ENCODE assay signal across 9 cellular contexts in the genomic region with DNA sequence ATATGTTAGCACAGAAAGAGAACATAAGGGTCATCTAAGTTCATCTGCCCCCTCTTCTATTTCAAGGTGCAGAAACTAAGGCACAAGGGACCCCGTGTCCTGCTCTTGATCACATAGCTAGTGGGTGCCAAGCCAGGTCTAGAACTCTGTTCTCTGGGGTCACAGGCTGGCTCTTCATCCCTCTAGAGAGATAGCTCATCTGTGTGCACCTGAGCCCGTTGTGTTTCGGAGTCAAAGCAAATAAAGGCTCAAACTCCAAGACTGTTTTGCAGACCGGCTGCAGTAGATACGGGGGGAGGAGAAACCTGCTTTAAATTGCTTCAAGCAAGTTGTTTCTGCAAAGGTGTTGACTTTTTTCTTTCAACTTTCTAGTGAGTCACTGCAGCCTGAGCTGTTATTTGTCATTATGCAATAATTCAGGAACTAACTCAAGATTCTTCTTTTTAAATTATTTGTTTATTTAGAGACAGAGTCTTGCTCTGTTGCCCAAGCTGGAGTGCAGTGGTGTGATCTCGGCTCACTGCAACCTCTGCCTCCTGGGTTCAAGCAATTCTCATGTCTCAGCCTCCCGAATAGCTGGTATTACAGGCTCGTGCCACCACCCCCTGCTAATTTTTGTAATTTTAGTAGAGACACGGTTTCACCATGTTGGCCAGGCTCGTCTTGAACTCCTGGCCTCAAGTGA. TPM values are rescaled to one million over a fixed set of nuclear protein-coding genes. Genes with fewer than 3 reads are reported as not detected.
DNase-seq lines count a peak whose midpoint lies in the region; ATAC-seq, FAIRE-seq and TF ChIP-seq lines count a peak whose summit lies in the region.
"Had no signal": no experiment of that assay in that cellular context is flagged by ENCODE, and none has a peak within 500 bp of the region (broad histone marks: within the 10 kb centered on the region; RNA-seq: fewer than 3 reads in every experiment).

No MANE protein-coding gene starts in this region.

- H4K20me1 ChIP-seq in K562 (replicated peaks; ENCODE audit: control insufficient read depth, insufficient read depth, low read length): 0 out of 2 replicates have a peak, but pooled peaks cover 3% of the 10 kb centered on the region

- no peak for FAIRE-seq in K562 (lab: Jason Lieb, UNC)

- no peak overlapping the region for H3K27ac Mint-ChIP-seq in activated naive CD4-positive, alpha-beta T cell treated with anti-CD3 and anti-CD28 coated beads, Interleukin-2, amount 50 U/mL, for 24 hours
- no peak overlapping the region for H3K27ac Mint-ChIP-seq in activated naive CD4-positive, alpha-beta T cell treated with anti-CD3 and anti-CD28 coated beads for 36 hours

- in situ Hi-C loops in K562 (cut with MboI): no loop called here

- H3K9me3 ChIP-seq in K562 (replicated peaks; ENCODE audit: control insufficient read depth, insufficient read depth, low read depth, low read length) (no peaks in the 10 kb centered on the region), right lobe of liver (no peaks in the 10 kb centered on the region), uterus (no peaks in the 10 kb centered on the region)

- intact Hi-C loops in activated naive CD4-positive, alpha-beta T cell treated with anti-CD3 and anti-CD28 coated beads for 36 hours (cut with micrococcal nuclease): loop anchor here (1.0 to 2.0 kb wide), 2 partner anchors 11 to 74 kb away; no protein-coding TSS in a partner anchor
- intact Hi-C loops in K562 (cut with micrococcal nuclease) (loop anchor here (2.0 to 5.0 kb wide), 4 partner anchors 14 to 47 kb away; a partner anchor contains a TSS), right lobe of liver (cut with DNase I) (no loop called here), uterus (cut with DNase I; ENCODE audit: low total_unique reads) (no loop called here)

- POLR2A ChIA-PET in K562 (lab: Yijun Ruan, JAX): interaction anchor here (0.6 to 1.2 kb wide), 2 partner anchors 35 to 36 kb away, joined by 3 read pairs; no protein-coding TSS in a partner anchor

- H3K4me1 ChIP-seq in K562 (replicated peaks in 1 of 2; ENCODE audit: control insufficient read depth in 2 of 2, insufficient read depth in 2 of 2, low read length in 2 of 2) (peaks cover 34 to 63% of the 10 kb centered on the region in 2 experiments), right lobe of liver (peaks cover 0 to 14% (median 0%) of the 10 kb centered on the region in 4 donors), uterus (peaks cover 0 to 5% of the 10 kb centered on the region in 2 donors)

- CTCF ChIA-PET in activated naive CD4-positive, alpha-beta T cell treated with anti-CD3 and anti-CD28 coated beads for 36 hours (lab: Charles Lee): interaction anchor here (0.7 to 1.6 kb wide), 6 partner anchors 9 to 504 kb away, joined by 3 to 10 read pairs (median 3); a partner anchor contains a TSS
- CTCF ChIA-PET in K562 (lab: Yijun Ruan, JAX; ENCODE audit: low intra/inter-chr PET ratio): no interaction called here

- H3K27ac ChIP-seq in K562 (ENCODE audit: extremely low read depth, low read depth, low read length) (peak overlapping the region; percentile 42; the same call in 2 of the 3 replicates), right lobe of liver (no peak overlapping the region), uterus (peak overlapping the region; percentile 43 to 53)
- H3K27ac ChIP-seq: KMS-11 had no signal

- peak overlapping the region; percentile 37 for H3K4me3 Mint-ChIP-seq in activated naive CD4-positive, alpha-beta T cell treated with anti-CD3 and anti-CD28 coated beads, Interleukin-2, amount 50 U/mL, for 24 hours
- no peak overlapping the region for H3K4me3 Mint-ChIP-seq in activated naive CD4-positive, alpha-beta T cell treated with anti-CD3 and anti-CD28 coated beads for 36 hours

- H2AFZ ChIP-seq in K562 (ENCODE audit: low read depth, low read length): peak overlapping the region; percentile 50; the same call in 1 of the 2 replicates

- 35% methylated on average over 10 of the region's 10 CpGs for WGBS in K562 (ENCODE audit: insufficient coverage, low coverage, missing lambda C conversion rate)
- WGBS in right lobe of liver (ENCODE audit: insufficient coverage, low coverage, low lambda C conversion rate, missing lambda C conversion rate): 47% methylated on average over 6 of the region's 10 CpGs

- peaks cover 35% of the 10 kb centered on the region for H3K4me1 Mint-ChIP-seq in activated naive CD4-positive, alpha-beta T cell treated with anti-CD3 and anti-CD28 coated beads, Interleukin-2, amount 50 U/mL, for 24 hours
- peaks cover 43% of the 10 kb centered on the region for H3K4me1 Mint-ChIP-seq in activated naive CD4-positive, alpha-beta T cell treated with anti-CD3 and anti-CD28 coated beads for 36 hours (ENCODE audit: low read depth)

- H3K36me3 ChIP-seq in K562 (ENCODE audit: control insufficient read depth, insufficient read depth, low read length) (no peaks in the 10 kb centered on the region; the same call in 2 of the 3 replicates), right lobe of liver (no peaks in the 10 kb centered on the region), uterus (no peaks in the 10 kb centered on the region)

- no peak for DNase-seq in activated naive CD4-positive, alpha-beta T cell treated with anti-CD3 and anti-CD28 coated beads for 36 hours
- peak in 1 of 4 experiments; percentile 42 for DNase-seq in K562 (ENCODE audit: extremely low read depth in 1 of 4, low spot score in 3 of 4)
- DNase-seq in right lobe of liver: no peak
- no peak for DNase-seq in uterus
- no peak for DNase-seq in T1000 (lab: John Stamatoyannopoulos, UW)
- DNase-seq in dermis blood vessel endothelial cell: no peak
- DNase-seq in stimulated activated naive CD8-positive, alpha-beta T cell treated with anti-CD3 and anti-CD28 coated beads, Interleukin-15, Interleukin-2, amounts not matched to agents 100 U/mL and 50 U/mL, for 24 hours: no peak

- H3K4me3 ChIP-seq in K562 (peak overlapping the region; percentile 14; the same call in 1 of the 2 replicates), right lobe of liver (no peak overlapping the region), uterus (no peak overlapping the region)

- TF ChIP-seq CTCF in K562 (IDR thresholded peaks at IDR 0.05 in 2 of 3, conservative IDR thresholded peaks at IDR 0.05 in 1 of 3; ENCODE audit: insufficient read depth in 2 of 3, low read depth in 1 of 3, low read length in 3 of 3): no peak
- no peak for TF ChIP-seq CTCF in right lobe of liver (IDR thresholded peaks at IDR 0.05)
- no peak for TF ChIP-seq CTCF in uterus (IDR thresholded peaks at IDR 0.05)

- H3K4me2 ChIP-seq in K562 (ENCODE audit: insufficient read depth, low read length): peak overlapping the region; percentile 84
- H3K4me2 ChIP-seq: KMS-11 had no signal

- no peak for TF ChIP-seq POLR2A in K562 (conservative IDR thresholded peaks at IDR 0.05)
- no peak for TF ChIP-seq POLR2A in right lobe of liver (IDR thresholded peaks at IDR 0.05)
- no peak for TF ChIP-seq POLR2A in uterus (IDR thresholded peaks at IDR 0.05)

- H3K9me3 Mint-ChIP-seq in activated naive CD4-positive, alpha-beta T cell treated with anti-CD3 and anti-CD28 coated beads, Interleukin-2, amount 50 U/mL, for 24 hours: no peaks in the 10 kb centered on the region
- H3K9me3 Mint-ChIP-seq in activated naive CD4-positive, alpha-beta T cell treated with anti-CD3 and anti-CD28 coated beads for 36 hours: no peaks in the 10 kb centered on the region

- no peaks in the 10 kb centered on the region for H3K36me3 Mint-ChIP-seq in activated naive CD4-positive, alpha-beta T cell treated with anti-CD3 and anti-CD28 coated beads, Interleukin-2, amount 50 U/mL, for 24 hours
- H3K36me3 Mint-ChIP-seq in activated naive CD4-positive, alpha-beta T cell treated with anti-CD3 and anti-CD28 coated beads for 36 hours (ENCODE audit: low read depth): no peaks in the 10 kb centered on the region

- H3K9me1 ChIP-seq in K562 (ENCODE audit: control insufficient read depth, insufficient read depth, low read length): no peaks in the 10 kb centered on the region

- ATAC-seq in K562 (peak; percentile 17), right lobe of liver (peak; percentile 19 to 59 (median 28))
- ATAC-seq in stimulated activated naive CD8-positive, alpha-beta T cell treated with anti-CD3 and anti-CD28 coated beads, Interleukin-15, Interleukin-2, amounts not matched to agents 100 U/mL and 50 U/mL, for 24 hours: no peak

- no peak for TF ChIP-seq RAD21 in K562 (CRISPR knock-in tag; conservative IDR thresholded peaks at IDR 0.05 in 1 of 2, IDR thresholded peaks at IDR 0.05 in 1 of 2)

- H3K27me3 ChIP-seq in K562 (ENCODE audit: control insufficient read depth in 2 of 2, insufficient read depth in 2 of 2, low read length in 2 of 2) (no peaks in the 10 kb centered on the region), right lobe of liver (no peaks in the 10 kb centered on the region), uterus (no peaks in the 10 kb centered on the region)

- H3K27me3 Mint-ChIP-seq in activated naive CD4-positive, alpha-beta T cell treated with anti-CD3 and anti-CD28 coated beads, Interleukin-2, amount 50 U/mL, for 24 hours: no peaks in the 10 kb centered on the region
- no peaks in the 10 kb centered on the region for H3K27me3 Mint-ChIP-seq in activated naive CD4-positive, alpha-beta T cell treated with anti-CD3 and anti-CD28 coated beads for 36 hours (ENCODE audit: low read depth)

- BruUV-seq in K562 (replicated peaks; lab: Mats Ljungman, UMichigan): no TSS peak

- peaks cover 81% of the 10 kb centered on the region for H3K79me2 ChIP-seq in K562 (ENCODE audit: control insufficient read depth, insufficient read depth, low read length)

- TF ChIP-seq EP300 in K562 (IDR thresholded peaks at IDR 0.05; ENCODE audit: low read length): no peak

- H3K9ac ChIP-seq in K562 (ENCODE audit: insufficient read depth in 1 of 2, low read depth in 2 of 2, low read length in 2 of 2): peak overlapping the region; percentile 30 to 32; a peak in 3 of 4 replicates
- H3K9ac ChIP-seq: KMS-11 had no signal

RNA-seq across cellular contexts. Expression of a gene that starts 6.5 kb away (rescaled TPM):
- total RNA-seq in activated naive CD4-positive, alpha-beta T cell treated with anti-CD3 and anti-CD28 coated beads for 36 hours: 10 to 100 TPM; 26.6 to 28.9 TPM
- total RNA-seq in K562 (2011; cell fraction: chromatin; rRNA removed; ENCODE audit: low replicate concordance): 13.8 and 14.5 TPM in 2 replicates
- 9.5 and 15.5 TPM in 2 replicates for total RNA-seq in K562 (2011; cell fraction: nucleolus; rRNA removed)
- total RNA-seq in K562 (2011; cell fraction: nucleoplasm; rRNA removed): 13.6 and 14.7 TPM in 2 replicates
- 48.2 and 59.6 TPM in 2 replicates for total RNA-seq in K562 (2014; rRNA removed)
- total RNA-seq in K562 (2014; rRNA removed; fragmentation: Illumina TruSeq; extraction: Trizol): 54.4 and 54.8 TPM in 2 replicates
- 48.3 and 48.5 TPM in 2 replicates for total RNA-seq in K562 (2015; rRNA removed; fragmentation: Illumina TruSeq; extraction: Trizol)
- total RNA-seq in K562 (2021): 50.9 and 56.6 TPM in 2 replicates
- 52.5 and 61.5 TPM in 2 replicates for polyA plus RNA-seq in K562 (2011; rRNA removed)
- 29.0 and 42.5 TPM in 2 replicates for polyA plus RNA-seq in K562 (2011; cell fraction: cytosol; rRNA removed)
- polyA plus RNA-seq in K562 (2011; cell fraction: nucleus; rRNA removed): 11.2 and 19.2 TPM in 2 replicates
- 79.1 and 113 TPM in 2 replicates for polyA plus RNA-seq in K562 (2012)
- polyA plus RNA-seq in K562 (2014; fragmentation: Illumina TruSeq; extraction: Trizol): 64.2 and 69.0 TPM in 2 replicates
- 100 to 1,000 TPM; 125 to 147 TPM for polyA plus RNA-seq in K562 (2014; fragmentation: Nextera tagmentation; extraction: Ambion mirVana)
- 77.7 and 79.7 TPM in 2 replicates for polyA plus RNA-seq in K562 (2014; rRNA removed)
- 36.3 and 37.4 TPM in 2 replicates for polyA minus RNA-seq in K562 (2011; rRNA and poly(A)+ RNA removed)
- polyA minus RNA-seq in K562 (2011; cell fraction: cytosol; rRNA and poly(A)+ RNA removed): 20.9 and 23.4 TPM in 2 replicates
- 6.1 and 10.4 TPM in 2 replicates for polyA minus RNA-seq in K562 (2011; cell fraction: nucleus; rRNA and poly(A)+ RNA removed)
- total RNA-seq in right lobe of liver: 10 to 100 TPM in 1 of 6 experiments, 1 to 10 TPM in 5; 3.1 to 14.7 (median 5.6) TPM
- total RNA-seq in uterus: 10 to 100 TPM; 20.4 to 93.0 (median 56.5) TPM
- total RNA-seq in dermis blood vessel endothelial cell: 22.8 and 32.0 TPM in 2 replicates

RNA-seq across cellular contexts. Expression of a gene that starts 35.6 kb away (rescaled TPM):
- 10 to 100 TPM; 85.9 to 87.2 TPM for total RNA-seq in activated naive CD4-positive, alpha-beta T cell treated with anti-CD3 and anti-CD28 coated beads for 36 hours
- total RNA-seq in K562 (2011; cell fraction: chromatin; rRNA removed; ENCODE audit: low replicate concordance): 181 and 261 TPM in 2 replicates
- 81.2 and 117 TPM in 2 replicates for total RNA-seq in K562 (2011; cell fraction: nucleolus; rRNA removed)
- total RNA-seq in K562 (2011; cell fraction: nucleoplasm; rRNA removed): 236 and 385 TPM in 2 replicates
- total RNA-seq in K562 (2014; rRNA removed) (105 and 109 TPM in 2 replicates), K562 (2014; rRNA removed; fragmentation: Illumina TruSeq; extraction: Trizol) (197 TPM in 2 replicates), K562 (2015; rRNA removed; fragmentation: Illumina TruSeq; extraction: Trizol) (130 and 143 TPM in 2 replicates), K562 (2021) (137 and 149 TPM in 2 replicates), right lobe of liver (10 to 100 TPM; 15.8 to 35.6 (median 19.9) TPM), uterus (10 to 100 TPM; 30.0 to 83.6 (median 76.6) TPM), dermis blood vessel endothelial cell (37.2 and 47.3 TPM in 2 replicates)
- polyA plus RNA-seq in K562 (2011; rRNA removed) (98.9 and 105 TPM in 2 replicates), K562 (2014; fragmentation: Illumina TruSeq; extraction: Trizol) (190 and 215 TPM in 2 replicates), K562 (2014; fragmentation: Nextera tagmentation; extraction: Ambion mirVana) (100 to 1,000 TPM; 432 to 463 TPM), K562 (2014; rRNA removed) (181 and 203 TPM in 2 replicates)
- 79.1 and 145 TPM in 2 replicates for polyA plus RNA-seq in K562 (2011; cell fraction: cytosol; rRNA removed)
- 90.7 and 107 TPM in 2 replicates for polyA plus RNA-seq in K562 (2011; cell fraction: nucleus; rRNA removed)
- polyA plus RNA-seq in K562 (2012): 163 and 167 TPM in 2 replicates
- 110 and 121 TPM in 2 replicates for polyA minus RNA-seq in K562 (2011; rRNA and poly(A)+ RNA removed)
- 39.2 and 42.5 TPM in 2 replicates for polyA minus RNA-seq in K562 (2011; cell fraction: cytosol; rRNA and poly(A)+ RNA removed)
- 60.6 and 89.1 TPM in 2 replicates for polyA minus RNA-seq in K562 (2011; cell fraction: nucleus; rRNA and poly(A)+ RNA removed)

Comparison
In these comparisons a context has a peak if more than half of its experiments do, and no peak if none do; other contexts are left out.
1. H3K27ac ChIP-seq: peak in K562 (single experiment) and uterus (2 of 2); none in right lobe of liver (0 of 3).
2. intact Hi-C loops: an anchor here in activated naive CD4-positive, alpha-beta T cell treated with anti-CD3 and anti-CD28 coated beads for 36 hours (1.0 to 2.0 kb wide) and K562 (2.0 to 5.0 kb wide); none called in right lobe of liver and uterus.